17 cellular contexts compared by ENCODE assay signal in the genomic region with DNA sequence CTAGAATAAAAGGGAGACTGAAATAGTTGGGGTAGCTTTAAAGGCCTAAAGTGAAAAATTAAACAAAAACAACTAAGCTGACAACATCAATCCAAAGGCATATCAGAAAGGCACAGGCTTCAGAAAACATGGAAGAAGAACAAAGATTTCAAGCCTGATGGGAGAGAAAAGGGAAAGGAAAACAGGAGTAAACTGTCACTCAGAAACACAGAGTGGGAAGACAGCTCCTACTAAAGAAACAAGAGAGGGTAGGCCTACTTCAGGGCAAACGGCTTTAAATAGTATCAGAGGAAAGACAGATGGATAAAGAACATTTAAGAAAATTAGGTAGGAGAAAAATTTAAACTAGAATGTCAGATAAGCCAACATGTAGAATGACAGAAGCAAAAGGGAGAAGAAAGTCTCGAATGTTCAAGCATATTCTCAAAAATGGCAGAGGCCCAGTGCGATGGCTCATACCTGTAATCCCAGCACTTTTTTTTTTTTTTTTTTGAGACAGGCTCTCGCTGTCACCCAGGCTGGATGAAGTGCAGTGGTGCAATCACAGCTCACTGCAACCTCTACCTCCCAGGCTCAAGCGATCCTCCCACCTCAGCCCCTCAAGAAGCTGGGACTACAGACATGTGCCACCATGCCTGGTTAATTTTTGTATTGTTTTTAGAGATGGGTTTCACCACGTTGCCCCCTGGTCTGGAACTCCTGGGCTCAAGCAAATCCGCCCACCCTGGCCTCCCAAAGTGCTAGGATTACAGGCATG. TPM values are rescaled to one million over a fixed set of nuclear protein-coding genes. Genes with fewer than 3 reads are reported as not detected.
DNase-seq lines count a peak whose midpoint lies in the region; ATAC-seq, FAIRE-seq and TF ChIP-seq lines count a peak whose summit lies in the region.
"Had no signal": no experiment of that assay in that cellular context is flagged by ENCODE, and none has a peak within 500 bp of the region (broad histone marks: within the 10 kb centered on the region; RNA-seq: fewer than 3 reads in every experiment).

No MANE protein-coding gene starts in this region.

- H3K27me3 Mint-ChIP-seq in astrocyte (ENCODE audit: low read depth, unreplicated experiment), result no peaks in the 10 kb centered on the region
- H3K27me3 Mint-ChIP-seq in type B pancreatic cell, result no peaks in the 10 kb centered on the region
- H3K27me3 Mint-ChIP-seq: stimulated activated naive CD8-positive, alpha-beta T cell treated with anti-CD3 and anti-CD28 coated beads, Interleukin-15, Interleukin-2, amounts not matched to agents 100 ng/mL and 50 ng/mL, for 24 hours had no signal

- DNase-seq in cardiac muscle cell (ENCODE audit: low read depth in 1 of 2, low spot score in 1 of 2), result peak in 1 of 2 donors; percentile 26
- DNase-seq in right cardiac atrium, result no peak
- DNase-seq in astrocyte (ENCODE audit: low read depth), result no peak
- no peak for DNase-seq in type B pancreatic cell (ENCODE audit: extremely low spot score, unreplicated experiment)
- no peak for DNase-seq in NCI-H526 treated with DMSO at 0.1 percent for 48 hours (lab: John Stamatoyannopoulos, UW)
- no peak for DNase-seq in Karpas-422
- DNase-seq: adrenal gland, cortex of kidney, HCEC 1CT, hypothalamus, left lung, NCI-H524, spleen had no signal

- H3K4me3 Mint-ChIP-seq in astrocyte (ENCODE audit: unreplicated experiment) (peak overlapping the region; percentile 42), type B pancreatic cell (peak overlapping the region; percentile 3)
- H3K4me3 Mint-ChIP-seq: neural progenitor cell; stimulated activated naive CD8-positive, alpha-beta T cell treated with anti-CD3 and anti-CD28 coated beads, Interleukin-15, Interleukin-2, amounts not matched to agents 100 ng/mL and 50 ng/mL, for 24 hours had no signal

- H4K20me1 ChIP-seq in astrocyte (ENCODE audit: insufficient read depth, low read length), result peaks cover 40% of the 10 kb centered on the region
- peaks cover 21% of the 10 kb centered on the region for H4K20me1 ChIP-seq in Karpas-422 (ENCODE audit: insufficient read depth, low read depth, low read length)

- no peaks in the 10 kb centered on the region for H3K9me2 ChIP-seq in Karpas-422 (replicated peaks; ENCODE audit: insufficient read depth, low read length)

- H3K27ac ChIP-seq in cardiac muscle cell (peak overlapping the region; percentile 87), right cardiac atrium (ENCODE audit: low read length) (no peak overlapping the region), astrocyte (ENCODE audit: low read depth, low read length) (no peak overlapping the region), muscle layer of colon (ENCODE audit: low read depth, low read length) (peak overlapping the region; percentile 29), Karpas-422 (ENCODE audit: low read length) (no peak overlapping the region)
- H3K27ac ChIP-seq: left lung, neural progenitor cell, spleen had no signal

- H3K36me3 Mint-ChIP-seq in astrocyte (ENCODE audit: low read depth, unreplicated experiment), result no peaks in the 10 kb centered on the region
- peaks cover 19% of the 10 kb centered on the region for H3K36me3 Mint-ChIP-seq in type B pancreatic cell

- TF ChIP-seq CTCF in cardiac muscle cell (IDR thresholded peaks at IDR 0.05; ENCODE audit: low read depth, low read length) (no peak), astrocyte (IDR thresholded peaks at IDR 0.05; ENCODE audit: insufficient read depth, low read depth, low read length) (no peak), type B pancreatic cell (conservative IDR thresholded peaks at IDR 0.05) (no peak)

- H3K27ac Mint-ChIP-seq in astrocyte (ENCODE audit: unreplicated experiment) (peak overlapping the region; percentile 48), type B pancreatic cell (peak overlapping the region; percentile 5)
- H3K27ac Mint-ChIP-seq: neural progenitor cell; stimulated activated naive CD8-positive, alpha-beta T cell treated with anti-CD3 and anti-CD28 coated beads, Interleukin-15, Interleukin-2, amounts not matched to agents 100 ng/mL and 50 ng/mL, for 24 hours had no signal

- ATAC-seq in right cardiac atrium (no peak), GM18867 (IDR thresholded peaks at IDR 0.05; ENCODE audit: unreplicated experiment) (no peak)
- ATAC-seq: left lung had no signal

- H3K4me3 ChIP-seq in cardiac muscle cell, result no peak overlapping the region
- H3K4me3 ChIP-seq in right cardiac atrium (ENCODE audit: low read length), result no peak overlapping the region
- no peak overlapping the region for H3K4me3 ChIP-seq in astrocyte (ENCODE audit: insufficient read depth, low read depth, low read length)
- no peak overlapping the region for H3K4me3 ChIP-seq in muscle layer of colon (ENCODE audit: low read depth in 1 of 2, low read length in 2 of 2)
- no peak overlapping the region for H3K4me3 ChIP-seq in Karpas-422 (ENCODE audit: low read length)
- H3K4me3 ChIP-seq: adrenal gland, left lung, neural progenitor cell, spleen had no signal

- FAIRE-seq in astrocyte (lab: Jason Lieb, UNC), result no peak

- H3K4me2 ChIP-seq in astrocyte (ENCODE audit: low read length) (no peak overlapping the region), Karpas-422 (ENCODE audit: low read depth, low read length, poor library complexity, severe bottlenecking) (no peak overlapping the region)
- H3K4me2 ChIP-seq: neural progenitor cell had no signal

- H3K9me3 ChIP-seq in cardiac muscle cell (ENCODE audit: low read depth) (no peaks in the 10 kb centered on the region), right cardiac atrium (ENCODE audit: control insufficient read depth, low read length) (no peaks in the 10 kb centered on the region), astrocyte (ENCODE audit: insufficient read depth, low read depth, low read length) (no peaks in the 10 kb centered on the region), muscle layer of colon (ENCODE audit: low read length) (no peaks in the 10 kb centered on the region), Karpas-422 (ENCODE audit: low read length) (no peaks in the 10 kb centered on the region)
- H3K9me3 ChIP-seq: adrenal gland, left lung, spleen had no signal

- WGBS in right cardiac atrium, result 65% methylated on average over 7 of the region's 7 CpGs

- H3K9ac ChIP-seq in astrocyte (ENCODE audit: low read length) (no peak overlapping the region), muscle layer of colon (ENCODE audit: low read length) (no peak overlapping the region), Karpas-422 (ENCODE audit: low read length) (no peak overlapping the region)
- H3K9ac ChIP-seq: neural progenitor cell had no signal

- H3K36me3 ChIP-seq in cardiac muscle cell (no peaks in the 10 kb centered on the region), astrocyte (ENCODE audit: insufficient read depth, low read length) (peaks cover 2% of the 10 kb centered on the region), muscle layer of colon (ENCODE audit: insufficient read depth, low read length) (no peaks in the 10 kb centered on the region), Karpas-422 (ENCODE audit: insufficient read depth, low read length) (peaks cover 13% of the 10 kb centered on the region)
- H3K36me3 ChIP-seq: adrenal gland, left lung, neural progenitor cell had no signal

- peaks cover 77% of the 10 kb centered on the region for H3K4me1 ChIP-seq in cardiac muscle cell (ENCODE audit: low read depth)
- H3K4me1 ChIP-seq in right cardiac atrium (ENCODE audit: control insufficient read depth, insufficient read depth, low read length), result peaks cover 11% of the 10 kb centered on the region
- H3K4me1 ChIP-seq in astrocyte (ENCODE audit: insufficient read depth, low read length), result peaks cover 20% of the 10 kb centered on the region
- H3K4me1 ChIP-seq in muscle layer of colon (ENCODE audit: insufficient read depth, low read length), result peaks cover 73% of the 10 kb centered on the region
- H3K4me1 ChIP-seq in Karpas-422 (ENCODE audit: low read length), result peaks cover 68% of the 10 kb centered on the region

- no peaks in the 10 kb centered on the region for H3K27me3 ChIP-seq in cardiac muscle cell
- H3K27me3 ChIP-seq in right cardiac atrium (ENCODE audit: control insufficient read depth, insufficient read depth), result no peaks in the 10 kb centered on the region
- H3K27me3 ChIP-seq in astrocyte (ENCODE audit: insufficient read depth, low read length), result no peaks in the 10 kb centered on the region
- no peaks in the 10 kb centered on the region for H3K27me3 ChIP-seq in muscle layer of colon (ENCODE audit: control insufficient read depth in 1 of 2, insufficient read depth in 2 of 2, low read length in 2 of 2)
- no peaks in the 10 kb centered on the region for H3K27me3 ChIP-seq in Karpas-422 (ENCODE audit: low read length)
- H3K27me3 ChIP-seq: adrenal gland, left lung, spleen had no signal

- H2AFZ ChIP-seq in astrocyte (ENCODE audit: low read depth, low read length) (no peak overlapping the region), Karpas-422 (ENCODE audit: low read length) (no peak overlapping the region)
- H2AFZ ChIP-seq: neural progenitor cell had no signal

- peaks cover 32% of the 10 kb centered on the region for H3K4me1 Mint-ChIP-seq in astrocyte (ENCODE audit: low read depth, unreplicated experiment)
- H3K4me1 Mint-ChIP-seq in type B pancreatic cell (ENCODE audit: unreplicated experiment), result peaks cover 43% of the 10 kb centered on the region

- intact Hi-C loops in right cardiac atrium (cut with DNase I), result loop anchor here in 2 of 4 donors (10.0 kb wide), 2 partner anchors 50 to 60 kb away; no protein-coding TSS in a partner anchor

- H3K79me2 ChIP-seq in astrocyte (ENCODE audit: insufficient read depth, low read length) (peaks cover 96% of the 10 kb centered on the region), Karpas-422 (ENCODE audit: low read length) (peaks cover 99% of the 10 kb centered on the region)

- H3K9me3 Mint-ChIP-seq in astrocyte (ENCODE audit: unreplicated experiment) (no peaks in the 10 kb centered on the region), type B pancreatic cell (no peaks in the 10 kb centered on the region)
- H3K9me3 Mint-ChIP-seq: neural progenitor cell; stimulated activated naive CD8-positive, alpha-beta T cell treated with anti-CD3 and anti-CD28 coated beads, Interleukin-15, Interleukin-2, amounts not matched to agents 100 ng/mL and 50 ng/mL, for 24 hours had no signal

RNA-seq across cellular contexts. Expression of a gene that starts 7.6 kb away (rescaled TPM):
- 67.6 and 81.8 TPM in 2 replicates for total RNA-seq in cardiac muscle cell
- polyA plus RNA-seq in cardiac muscle cell, result 54.0 and 54.2 TPM in 2 replicates
- 10 to 100 TPM; 54.1 to 79.9 (median 71.0) TPM for total RNA-seq in right cardiac atrium
- polyA plus RNA-seq in right cardiac atrium, result 27.9 TPM
- 34.5 and 35.5 TPM in 2 replicates for total RNA-seq in astrocyte
- 24.2 and 27.2 TPM in 2 replicates for total RNA-seq in type B pancreatic cell (ENCODE audit: low replicate concordance)
- 48.3 and 59.0 TPM in 2 replicates for total RNA-seq in Karpas-422 (2014; rRNA removed; shearing (Covaris generic); ENCODE audit: low replicate concordance)

Comparison
In these comparisons a context has a peak if more than half of its experiments do, and no peak if none do; other contexts are left out.
1. H3K27ac ChIP-seq: peak in cardiac muscle cell (single experiment) and muscle layer of colon (single experiment); none in right cardiac atrium (single experiment), astrocyte (single experiment) and Karpas-422 (single experiment).